1 cellular context compared by ENCODE assay signal in the genomic region with DNA sequence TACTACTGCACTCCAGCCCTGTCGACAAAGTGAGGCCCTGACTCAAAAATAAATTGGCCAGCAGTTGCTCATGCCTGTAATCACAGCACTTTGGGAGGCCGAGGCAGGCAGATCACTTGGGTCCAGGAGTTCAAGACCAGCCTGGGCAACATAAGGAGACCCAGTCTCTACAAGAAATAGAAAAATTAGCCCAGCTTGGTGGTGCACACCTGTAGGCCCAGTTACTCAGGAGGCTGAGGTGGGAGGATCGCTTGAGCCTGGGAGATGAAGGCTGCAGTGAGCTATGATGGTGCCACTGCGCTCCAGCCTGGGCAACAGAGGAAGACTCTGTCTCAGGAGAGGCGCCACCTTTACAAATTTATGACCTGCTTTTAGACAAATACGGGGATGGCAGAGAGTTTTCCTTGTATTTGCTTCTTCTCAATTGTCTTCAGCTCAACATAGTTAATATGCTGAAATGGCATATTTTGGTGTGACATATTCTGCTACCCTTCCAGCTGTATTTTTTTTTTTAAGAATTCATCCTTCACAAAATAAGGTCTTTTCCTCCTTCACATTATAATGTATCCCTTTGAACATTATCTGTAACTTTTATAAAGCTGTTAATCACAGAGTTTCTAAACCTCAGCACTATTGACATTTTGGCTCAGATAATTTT.
TF ChIP-seq lines count a peak whose summit lies in the region.

No MANE protein-coding gene starts in this region.

TF ChIP-seq in K562, 482 proteins besides CTCF, POLR2A, EP300 and RAD21:
- TF ChIP-seq MAFF (IDR thresholded peaks at IDR 0.05; ENCODE audit: low read length) (peak; percentile 96), MAFK (IDR thresholded peaks at IDR 0.05; ENCODE audit: low read length) (peak; percentile 92), GABPB2 (CRISPR knock-in tag; conservative IDR thresholded peaks at IDR 0.05) (no peak), MIER1 (IDR thresholded peaks at IDR 0.05; ENCODE audit: low read depth) (no peak), C11orf30 (IDR thresholded peaks at IDR 0.05; ENCODE audit: low read depth) (peak; percentile 96), ZNF316 (IDR thresholded peaks at IDR 0.05) (peak; percentile 98), MAFG (tag; conservative IDR thresholded peaks at IDR 0.05) (peak; percentile 95), ZC3H11A (IDR thresholded peaks at IDR 0.05; ENCODE audit: low read depth, low read length) (no peak)
